1 cellular context compared by ENCODE assay signal in genomic region chr4:163816494-163816893, GRCh38.
TF ChIP-seq lines count a peak whose summit lies in the region.

No MANE protein-coding gene starts in this region.

TF ChIP-seq in GM23338, 12 proteins besides CTCF, POLR2A, EP300 and RAD21 (continued from another document):
- TF ChIP-seq ZNF462 (CRISPR knock-in tag; IDR thresholded peaks at IDR 0.05) (no peak), EZH2phosphoT487 (IDR thresholded peaks at IDR 0.05; ENCODE audit: unreplicated experiment) (no peak), ZNF114 (CRISPR knock-in tag; IDR thresholded peaks at IDR 0.05) (no peak), REST (IDR thresholded peaks at IDR 0.05; ENCODE audit: unreplicated experiment) (no peak)
